9 cellular contexts compared by ENCODE assay signal in the genomic region with DNA sequence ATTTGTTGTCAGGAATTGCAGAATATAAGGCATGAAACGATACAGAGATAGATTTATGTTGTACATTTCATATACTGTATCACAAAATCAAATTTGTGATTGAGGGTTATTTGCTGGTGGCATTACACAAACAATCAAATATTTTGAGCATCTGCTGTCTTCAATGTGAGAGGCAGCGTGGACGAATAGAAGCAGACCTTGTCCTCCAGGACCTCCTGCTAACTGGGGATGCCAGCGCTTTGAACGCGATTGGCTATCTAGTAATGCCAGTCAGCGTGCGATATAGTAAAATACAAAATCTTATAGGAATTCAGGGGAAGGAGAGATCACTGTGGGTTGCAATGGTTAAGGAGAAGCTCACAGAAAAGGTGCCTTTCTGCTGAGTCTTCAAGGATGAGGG. TPM values are rescaled to one million over a fixed set of nuclear protein-coding genes. Genes with fewer than 3 reads are reported as not detected.
DNase-seq lines count a peak whose midpoint lies in the region; ATAC-seq, FAIRE-seq and TF ChIP-seq lines count a peak whose summit lies in the region.
"Had no signal": no experiment of that assay in that cellular context is flagged by ENCODE, and none has a peak within 500 bp of the region (broad histone marks: within the 10 kb centered on the region; RNA-seq: fewer than 3 reads in every experiment).

No MANE protein-coding gene starts in this region.

- TF ChIP-seq RAD21 in A549 (conservative IDR thresholded peaks at IDR 0.05 in 1 of 2, IDR thresholded peaks at IDR 0.05 in 1 of 2), result no peak

- CTCF ChIA-PET in A549 (lab: Yijun Ruan, JAX), result interaction anchor here (0.8 to 3.7 kb wide), 22 partner anchors 10 to 758 kb away, joined by 3 to 20 read pairs (median 4); partner anchors contain the start of genes ADAMTS15 and ADAMTS8
- CTCF ChIA-PET in MCF 10A (lab: Yijun Ruan, JAX), result interaction anchor here (0.6 to 4.6 kb wide), 23 partner anchors 8 to 757 kb away, joined by 3 to 26 read pairs (median 4); no protein-coding TSS in a partner anchor
- CTCF ChIA-PET in HEK293T (lab: Yijun Ruan, JAX), result interaction anchor here (0.6 to 1.0 kb wide), 3 partner anchors 12 to 702 kb away, joined by 3 to 4 read pairs (median 3); no protein-coding TSS in a partner anchor

- no peak for TF ChIP-seq POLR2A in A549 (IDR thresholded peaks at IDR 0.05; ENCODE audit: low read length)

- peak overlapping the region; percentile 69 for H3K27ac Mint-ChIP-seq in MCF 10A (ENCODE audit: low read depth, unreplicated experiment)

- peak overlapping the region; percentile 82 for H3K4me3 ChIP-seq in A549
- peak overlapping the region; percentile 76 for H3K4me3 ChIP-seq in HFF-Myc (replicated peaks; ENCODE audit: low read depth, low read length)
- H3K4me3 ChIP-seq in mononuclear cell (ENCODE audit: low read length), result peak overlapping the region; percentile 66

- H3K36me3 Mint-ChIP-seq in MCF 10A (ENCODE audit: insufficient read depth, unreplicated experiment), result peaks cover 13% of the 10 kb centered on the region

- no peaks in the 10 kb centered on the region for H3K27me3 ChIP-seq in mononuclear cell (ENCODE audit: insufficient read depth, low read length)

- peak overlapping the region; percentile 72 for H3K4me3 Mint-ChIP-seq in MCF 10A (ENCODE audit: unreplicated experiment)

- no peak for FAIRE-seq in A549 (lab: Jason Lieb, UNC)
- FAIRE-seq: RCC 7860 had no signal

- H3K9me3 ChIP-seq in A549, result peaks cover 26% of the 10 kb centered on the region; the same call in 2 of the 3 replicates
- no peaks in the 10 kb centered on the region for H3K9me3 ChIP-seq in mononuclear cell (ENCODE audit: low read depth, low read length)

- no peak for TF ChIP-seq EP300 in A549 (IDR thresholded peaks at IDR 0.05)

- peak overlapping the region; percentile 82 for H3K4me2 ChIP-seq in A549

- POLR2A ChIA-PET in A549 (lab: Yijun Ruan, JAX), result interaction anchor here (0.8 to 1.4 kb wide), 3 partner anchors 19 to 486 kb away, joined by 3 to 4 read pairs (median 4); no protein-coding TSS in a partner anchor
- POLR2A ChIA-PET in MCF 10A (lab: Yijun Ruan, JAX), result interaction anchor here (0.5 to 1.4 kb wide), 7 partner anchors 17 to 62 kb away, joined by 3 to 8 read pairs (median 4); no protein-coding TSS in a partner anchor
- POLR2A ChIA-PET in HEK293T (lab: Yijun Ruan, JAX), result interaction anchor here (0.9 kb wide), 1 partner anchor 770 kb away, joined by 3 read pairs; no protein-coding TSS in a partner anchor

- TF ChIP-seq CTCF in A549 (IDR thresholded peaks at IDR 0.05) (no peak), HFF-Myc (IDR thresholded peaks at IDR 0.05; ENCODE audit: low read depth, low read length, missing control alignments) (no peak), MCF 10A (IDR thresholded peaks at IDR 0.05; ENCODE audit: unreplicated experiment) (no peak)

- intact Hi-C loops in MCF 10A (cut with micrococcal nuclease), result no loop called here

- H3K27me3 Mint-ChIP-seq in MCF 10A (ENCODE audit: insufficient read depth, unreplicated experiment), result peaks cover 13% of the 10 kb centered on the region

- H3K4me1 ChIP-seq in A549, result no peaks in the 10 kb centered on the region
- H3K4me1 ChIP-seq in mononuclear cell (ENCODE audit: insufficient read depth, low read length), result peaks cover 18% of the 10 kb centered on the region

- ATAC-seq in A549 (no peak), left lobe of liver (no peak)

- BruUV-seq in MCF 10A (replicated peaks; lab: Mats Ljungman, UMichigan), result no TSS peak

- no peaks in the 10 kb centered on the region for H3K9me3 Mint-ChIP-seq in MCF 10A (ENCODE audit: unreplicated experiment)

- peak overlapping the region; percentile 66 to 99; a peak in 5 of 6 replicates for H3K27ac ChIP-seq in A549

- 74% methylated on average over 8 of the region's 8 CpGs for WGBS in A549 (ENCODE audit: missing lambda C conversion rate)

- peaks cover 12% of the 10 kb centered on the region for H3K4me1 Mint-ChIP-seq in MCF 10A (ENCODE audit: insufficient read depth, unreplicated experiment)

- DNase-seq in A549 (ENCODE audit: low read depth in 1 of 2, low spot score in 1 of 2) (no peak), HFF-Myc (ENCODE audit: extremely low read depth, low read depth) (no peak), MCF 10A (ENCODE audit: unreplicated experiment) (no peak), HPDE6-E6E7 (ENCODE audit: extremely low spot score) (no peak), DMS 273 treated with DMSO at 0.1 percent for 48 hours (lab: John Stamatoyannopoulos, UW) (no peak), left lobe of liver (ENCODE audit: low spot score) (no peak), HEK293T (ENCODE audit: extremely low spot score) (no peak)

TF ChIP-seq in A549, 52 proteins besides CTCF, POLR2A, EP300 and RAD21:
- TF ChIP-seq NFE2L2 (conservative IDR thresholded peaks at IDR 0.05; ENCODE audit: low read length) (no peak), TP53 (CRISPR knock-in tag; IDR thresholded peaks at IDR 0.05) (no peak), ZNF302 (CRISPR knock-in tag; IDR thresholded peaks at IDR 0.05) (no peak), ESRRA (IDR thresholded peaks at IDR 0.05; ENCODE audit: borderline replicate concordance, low read length) (no peak), SMC3 (IDR thresholded peaks at IDR 0.05) (no peak), MAFK (IDR thresholded peaks at IDR 0.05; ENCODE audit: partially characterized antibody) (no peak), TFCP2L1 (CRISPR knock-in tag; IDR thresholded peaks at IDR 0.05) (no peak), RCOR1 (IDR thresholded peaks at IDR 0.05; ENCODE audit: low read depth, low read length) (no peak), FOSL2 (IDR thresholded peaks at IDR 0.05) (no peak), FOSL2 (CRISPR knock-in tag; IDR thresholded peaks at IDR 0.05) (no peak), ZSCAN20 (CRISPR knock-in tag; IDR thresholded peaks at IDR 0.05) (no peak), GATA3 (IDR thresholded peaks at IDR 0.05; ENCODE audit: borderline replicate concordance) (no peak), POLR2AphosphoS2 (conservative IDR thresholded peaks at IDR 0.05; ENCODE audit: low read length) (no peak)
- TF ChIP-seq, protein P1, sequence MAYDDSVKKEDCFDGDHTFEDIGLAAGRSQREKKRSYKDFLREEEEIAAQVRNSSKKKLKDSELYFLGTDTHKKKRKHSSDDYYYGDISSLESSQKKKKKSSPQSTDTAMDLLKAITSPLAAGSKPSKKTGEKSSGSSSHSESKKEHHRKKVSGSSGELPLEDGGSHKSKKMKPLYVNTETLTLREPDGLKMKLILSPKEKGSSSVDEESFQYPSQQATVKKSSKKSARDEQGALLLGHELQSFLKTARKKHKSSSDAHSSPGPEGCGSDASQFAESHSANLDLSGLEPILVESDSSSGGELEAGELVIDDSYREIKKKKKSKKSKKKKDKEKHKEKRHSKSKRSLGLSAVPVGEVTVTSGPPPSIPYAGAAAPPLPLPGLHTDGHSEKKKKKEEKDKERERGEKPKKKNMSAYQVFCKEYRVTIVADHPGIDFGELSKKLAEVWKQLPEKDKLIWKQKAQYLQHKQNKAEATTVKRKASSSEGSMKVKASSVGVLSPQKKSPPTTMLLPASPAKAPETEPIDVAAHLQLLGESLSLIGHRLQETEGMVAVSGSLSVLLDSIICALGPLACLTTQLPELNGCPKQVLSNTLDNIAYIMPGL (CRISPR knock-in tag; IDR thresholded peaks at IDR 0.05; ENCODE audit: borderline replicate concordance), result no peak

TF ChIP-seq in HEK293T, 16 proteins besides CTCF, POLR2A, EP300 and RAD21:
- no peak for TF ChIP-seq ZNF384 (IDR thresholded peaks at IDR 0.05)

RNA-seq across cellular contexts. Expression of gene SNX19, which starts 0.6 kb away (rescaled TPM):
- polyA plus RNA-seq in A549 (2011; rRNA removed) (26.7 and 34.4 TPM in 2 replicates), A549 (2017; fragmentation: RNase III; extraction: RNeasy Plus Mini Kit Qiagen cat#74134 plus additional on column Dnase treatment) (13.4 to 16.4 TPM (median 14.9 TPM) in 3 replicates)
- polyA plus RNA-seq in A549 (2012; cell fraction: cytosol; rRNA removed), result 8.2 and 11.8 TPM in 2 replicates
- 15.2 and 25.0 TPM in 2 replicates for polyA plus RNA-seq in A549 (2012; cell fraction: nucleus; rRNA removed)
- polyA minus RNA-seq in A549 (2011; rRNA and poly(A)+ RNA removed), result 107 and 109 TPM in 2 replicates
- total RNA-seq in MCF 10A (2022) (53.5 and 60.5 TPM in 2 replicates), mononuclear cell (46.6 TPM), left lobe of liver (33.9 TPM)
